Comparison of ENCODE assay signal across 10 cellular contexts in the genomic region with DNA sequence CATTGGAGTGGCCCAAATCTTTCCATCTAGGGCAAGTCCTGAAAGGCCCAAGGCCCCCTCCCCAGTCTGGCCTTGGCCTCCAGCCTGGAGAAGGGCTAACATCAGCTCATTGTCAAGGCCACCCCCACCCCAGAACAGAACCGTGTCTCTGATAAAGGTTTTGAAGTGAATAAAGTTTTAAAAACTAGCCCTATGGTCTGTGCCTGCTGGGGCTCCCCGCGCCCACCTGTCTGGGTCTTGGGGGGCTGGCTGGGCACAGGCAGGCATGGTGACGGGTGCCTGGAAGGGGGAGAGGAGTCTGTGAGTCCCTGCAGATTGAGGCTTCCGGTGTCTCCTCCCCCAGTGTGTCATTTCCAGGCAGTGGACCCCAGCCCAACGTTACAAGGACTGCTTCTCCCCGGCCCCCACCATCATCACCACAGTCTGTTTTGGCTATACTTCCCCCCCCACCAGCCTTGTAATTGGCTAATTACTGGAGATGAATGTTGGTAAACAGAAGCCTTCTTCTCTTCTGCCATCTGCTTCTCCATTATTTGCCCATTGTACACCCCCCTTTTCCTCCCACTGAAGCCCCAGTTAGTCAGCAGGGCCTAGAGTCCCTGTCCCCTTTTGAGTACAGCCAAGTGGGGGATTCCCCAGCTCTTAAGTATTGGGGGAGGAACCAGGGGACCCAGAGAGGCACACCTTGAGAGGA. TPM values are rescaled to one million over a fixed set of nuclear protein-coding genes. Genes with fewer than 3 reads are reported as not detected.
DNase-seq lines count a peak whose midpoint lies in the region; ATAC-seq and TF ChIP-seq lines count a peak whose summit lies in the region.
"Had no signal": no experiment of that assay in that cellular context is flagged by ENCODE, and none has a peak within 500 bp of the region (broad histone marks: within the 10 kb centered on the region; RNA-seq: fewer than 3 reads in every experiment).

No MANE protein-coding gene starts in this region.

- peak; percentile 48 for DNase-seq in NCI-H1092 treated with DMSO at 0.1 percent for 48 hours (lab: John Stamatoyannopoulos, UW)
- no peak for DNase-seq in NCI-H1092 (lab: John Stamatoyannopoulos, UW)
- peak; percentile 89 for DNase-seq in NCI-H82 treated with DMSO at 0.1 percent for 48 hours (lab: John Stamatoyannopoulos, UW; ENCODE audit: unreplicated experiment)
- no peak for DNase-seq in spleen
- DNase-seq in NCI-H1048 (lab: John Stamatoyannopoulos, UW) = no peak
- no peak for DNase-seq in occipital lobe (lab: John Stamatoyannopoulos, UW)
- DNase-seq: 8988T; activated CD8-positive, alpha-beta memory T cell treated with anti-CD3 and anti-CD28 coated beads for 24 hours had no signal

- 51 to 66% (median 61%) methylated on average over 7 of the region's 7 CpGs for WGBS in spleen, 5 donors

- peak overlapping the region; percentile 19 for H3K9ac ChIP-seq in endocrine pancreas (ENCODE audit: control insufficient read depth, insufficient read depth, low read length)

- H3K4me1 ChIP-seq in endocrine pancreas (ENCODE audit: control insufficient read depth, insufficient read depth, low read length) = no peaks in the 10 kb centered on the region
- H3K4me1 ChIP-seq in spleen = peaks cover 36 to 84% (median 59%) of the 10 kb centered on the region in 6 donors

- H3K4me3 ChIP-seq in endocrine pancreas (ENCODE audit: control insufficient read depth, insufficient read depth, low read length) (no peak overlapping the region), spleen (no peak overlapping the region)

- TF ChIP-seq CTCF in spleen (IDR thresholded peaks at IDR 0.05 in 8 of 11, conservative IDR thresholded peaks at IDR 0.05 in 3 of 11) = no peak

- H3K27me3 ChIP-seq in endocrine pancreas (ENCODE audit: control insufficient read depth, insufficient read depth, low read length) (no peaks in the 10 kb centered on the region), spleen (replicated peaks in 1 of 7) (no peaks in the 10 kb centered on the region)

- intact Hi-C loops in spleen (cut with DNase I; ENCODE audit: low total_unique reads) = no loop called here

- H3K9me3 ChIP-seq in endocrine pancreas (ENCODE audit: control insufficient read depth, low read length) (no peaks in the 10 kb centered on the region), spleen (no peaks in the 10 kb centered on the region)

- ATAC-seq in HG03342 (IDR thresholded peaks at IDR 0.05; ENCODE audit: unreplicated experiment) = no peak

- H3K36me3 ChIP-seq in endocrine pancreas (ENCODE audit: control insufficient read depth, insufficient read depth, low read length) (peaks cover 7% of the 10 kb centered on the region), spleen (peaks cover 5 to 71% (median 57%) of the 10 kb centered on the region in 6 donors)

- peak overlapping the region; percentile 27 to 93 (median 67) for H3K27ac ChIP-seq in spleen

- TF ChIP-seq POLR2A in spleen (IDR thresholded peaks at IDR 0.05) = no peak

RNA-seq across cellular contexts. Expression of gene GADD45GIP1, which starts 3.4 kb away (rescaled TPM):
- total RNA-seq in spleen (10 to 100 TPM; 12.8 to 33.4 (median 15.8) TPM), occipital lobe (13.3 TPM)
- 10 to 100 TPM; 39.7 to 47.9 (median 40.8) TPM for polyA plus RNA-seq in spleen

RNA-seq across cellular contexts. Expression of gene RAD23A, which starts 7.9 kb away (rescaled TPM):
- 100 to 1,000 TPM in 1 of 7 donors, 10 to 100 TPM in 6; 80.4 to 109 (median 90.8) TPM for total RNA-seq in spleen
- 100 to 1,000 TPM in 2 of 3 donors, 10 to 100 TPM in 1; 88.6 to 134 (median 115) TPM for polyA plus RNA-seq in spleen
- 21.8 TPM for total RNA-seq in occipital lobe

RNA-seq across cellular contexts. Expression of gene CALR, which starts 15.2 kb away (rescaled TPM):
- total RNA-seq in spleen (100 to 1,000 TPM; 306 to 828 (median 571) TPM), occipital lobe (280 TPM)
- 100 to 1,000 TPM; 150 to 194 (median 193) TPM for polyA plus RNA-seq in spleen

RNA-seq across cellular contexts. Expression of gene DAND5, which starts 15.8 kb away (rescaled TPM):
- total RNA-seq in spleen (not detected), occipital lobe (not detected)
- polyA plus RNA-seq in spleen = not detected

RNA-seq across cellular contexts. Expression of gene FARSA, which starts 20.1 kb away (rescaled TPM):
- total RNA-seq in spleen (10 to 100 TPM; 32.8 to 49.9 (median 42.2) TPM), occipital lobe (46.8 TPM)
- 10 to 100 TPM; 25.1 to 55.4 (median 36.3) TPM for polyA plus RNA-seq in spleen

Comparison
In these comparisons a context has a peak if more than half of its experiments do, and no peak if none do; other contexts are left out.
1. DNase-seq: peak in NCI-H1092 treated with DMSO at 0.1 percent for 48 hours (single experiment) and NCI-H82 treated with DMSO at 0.1 percent for 48 hours (single experiment); none in NCI-H1092 (single experiment), spleen (single experiment), NCI-H1048 (single experiment) and occipital lobe (single experiment).